In the genomic region with DNA sequence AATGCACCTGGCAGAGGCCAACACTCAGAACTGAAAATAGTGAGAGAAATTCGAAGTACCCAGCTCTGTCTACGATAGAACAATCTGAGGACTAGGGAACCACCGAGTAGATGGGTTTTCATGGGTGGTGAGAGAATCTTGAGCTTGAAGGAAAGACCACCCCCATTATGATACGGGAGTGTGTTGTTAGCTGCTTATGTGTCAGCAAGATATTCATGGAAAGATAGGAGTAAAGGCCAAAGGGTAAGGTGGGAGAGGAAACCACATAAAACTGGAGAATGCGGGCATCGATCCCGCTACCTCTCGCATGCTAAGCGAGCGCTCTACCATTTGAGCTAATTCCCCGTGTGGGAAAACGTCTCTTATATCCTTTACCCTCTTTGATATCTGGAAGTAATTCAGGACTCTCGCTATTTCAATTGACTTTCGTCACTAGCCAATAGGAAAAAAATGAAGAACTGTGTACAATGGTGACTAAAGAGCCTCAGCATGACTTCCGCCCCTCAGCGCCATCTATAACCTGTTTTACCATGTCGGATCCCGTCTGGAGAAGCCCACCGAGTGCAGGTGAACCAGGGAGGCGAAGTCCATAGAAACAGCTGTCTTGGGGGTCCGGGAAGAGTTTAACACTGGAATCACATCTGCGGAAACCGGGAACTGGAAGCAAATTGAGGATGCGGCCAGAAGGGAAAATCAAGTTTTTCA, we compare ENCODE assay signal across 8 cellular contexts. TPM values are rescaled to one million over a fixed set of nuclear protein-coding genes. Genes with fewer than 3 reads are reported as not detected.
DNase-seq lines count a peak whose midpoint lies in the region; ATAC-seq and TF ChIP-seq lines count a peak whose summit lies in the region.

No MANE protein-coding gene starts in this region.

- peak; percentile 56 for ATAC-seq in HCT116
- peak; percentile 49 for ATAC-seq in activated CD8-positive, alpha-beta T cell treated with anti-CD3 and anti-CD28 coated beads for 36 hours
- no peak for ATAC-seq in GM19324 (IDR thresholded peaks at IDR 0.05; ENCODE audit: low FRiP score, unreplicated experiment)

- POLR2A ChIA-PET in HCT116 (lab: Charles Lee), result interaction anchor here (0.7 to 1.6 kb wide), 10 partner anchors 10 to 560 kb away, joined by 3 to 8 read pairs (median 4); a partner anchor contains a TSS
- POLR2A ChIA-PET in activated CD8-positive, alpha-beta T cell treated with anti-CD3 and anti-CD28 coated beads for 36 hours (lab: Charles Lee), result interaction anchor here (0.6 to 5.3 kb wide), 6 partner anchors 18 to 268 kb away, joined by 3 to 25 read pairs (median 3); no protein-coding TSS in a partner anchor

- no peaks in the 10 kb centered on the region for H3K9me2 ChIP-seq in HCT116 (ENCODE audit: insufficient read depth)

- intact Hi-C loops in HCT116 (cut with micrococcal nuclease) (loop anchor here (1.0 to 10.0 kb wide), 5 partner anchors 24 to 663 kb away; no protein-coding TSS in a partner anchor), thyroid gland (cut with DNase I) (no loop called here)
- intact Hi-C loops in activated CD8-positive, alpha-beta T cell treated with anti-CD3 and anti-CD28 coated beads for 36 hours (cut with micrococcal nuclease), result loop anchor here (1.0 kb wide), 2 partner anchors 17 to 25 kb away; a partner anchor contains a TSS

- RAD21 ChIA-PET in HCT116 (lab: Charles Lee; ENCODE audit: low non-redundant PET in 1 of 2, low total read pairs in 2 of 2, uncharacterized antibody in 2 of 2, unreplicated experiment in 2 of 2), result interaction anchor here (0.7 to 1.3 kb wide), 6 partner anchors 15 to 572 kb away, joined by 3 to 7 read pairs (median 5); no protein-coding TSS in a partner anchor

- 7 to 8% methylated on average over 24 of the region's 24 CpGs for WGBS in thyroid gland, 2 donors

- H3K36me3 Mint-ChIP-seq in activated CD8-positive, alpha-beta T cell treated with anti-CD3 and anti-CD28 coated beads for 36 hours (ENCODE audit: low read depth), result peaks cover 3% of the 10 kb centered on the region

- peaks cover 23% of the 10 kb centered on the region for H3K4me1 Mint-ChIP-seq in activated CD8-positive, alpha-beta T cell treated with anti-CD3 and anti-CD28 coated beads for 36 hours (ENCODE audit: low read depth)

- H3K36me3 ChIP-seq in HCT116 (ENCODE audit: control insufficient read depth in 1 of 2, insufficient read depth in 2 of 2, low read length in 2 of 2) (no peaks in the 10 kb centered on the region), mucosa of stomach (ENCODE audit: control insufficient read depth, insufficient read depth, low read length) (no peaks in the 10 kb centered on the region), thyroid gland (no peaks in the 10 kb centered on the region)

- H3K9me3 ChIP-seq in HCT116 (ENCODE audit: control insufficient read depth in 1 of 2, insufficient read depth in 1 of 2, low read depth in 1 of 2, low read length in 2 of 2) (no peaks in the 10 kb centered on the region), mucosa of stomach (ENCODE audit: control insufficient read depth, low read length) (no peaks in the 10 kb centered on the region), thyroid gland (no peaks in the 10 kb centered on the region)

- peak overlapping the region; percentile 51 for H3K27ac ChIP-seq in HCT116 (ENCODE audit: low read depth, low read length)
- H3K27ac ChIP-seq in thyroid gland, result no peak overlapping the region

- H3K4me1 ChIP-seq in HCT116 (ENCODE audit: control insufficient read depth in 1 of 2, insufficient read depth in 2 of 2, low read length in 2 of 2), result peaks cover 5 to 76% of the 10 kb centered on the region in 2 experiments; a peak in 3 of 4 replicates
- H3K4me1 ChIP-seq in mucosa of stomach (ENCODE audit: control insufficient read depth, insufficient read depth, low read length), result peaks cover 7% of the 10 kb centered on the region
- H3K4me1 ChIP-seq in thyroid gland, result no peaks in the 10 kb centered on the region

- H3K4me3 ChIP-seq in HCT116 (replicated peaks in 1 of 2; ENCODE audit: low read depth in 1 of 2, low read length in 2 of 2) (peak overlapping the region; percentile 35 to 50), mucosa of stomach (ENCODE audit: low read length) (peak overlapping the region; percentile 44), thyroid gland (replicated peaks in 1 of 3) (peak overlapping the region; percentile 9 to 48 (median 30))

- H3K79me2 ChIP-seq in HCT116 (ENCODE audit: insufficient read depth, low read length), result no peaks in the 10 kb centered on the region

- H4K20me1 ChIP-seq in HCT116 (ENCODE audit: insufficient read depth), result no peaks in the 10 kb centered on the region

- peak overlapping the region; percentile 85 for H3K27ac Mint-ChIP-seq in activated CD8-positive, alpha-beta T cell treated with anti-CD3 and anti-CD28 coated beads for 36 hours

- TF ChIP-seq CTCF in HCT116 (IDR thresholded peaks at IDR 0.05 in 2 of 3, conservative IDR thresholded peaks at IDR 0.05 in 1 of 3; ENCODE audit: borderline replicate concordance in 1 of 3, insufficient read depth in 1 of 3, low read depth in 2 of 3, low read length in 2 of 3) (no peak), thyroid gland (IDR thresholded peaks at IDR 0.05) (no peak)
- TF ChIP-seq CTCF in activated CD8-positive, alpha-beta T cell treated with anti-CD3 and anti-CD28 coated beads for 36 hours (IDR thresholded peaks at IDR 0.05), result no peak

- CTCF ChIA-PET in HCT116 (lab: Charles Lee), result interaction anchor here (0.6 to 3.5 kb wide), 8 partner anchors 15 to 1214 kb away, joined by 3 to 28 read pairs (median 4); a partner anchor contains a TSS
- CTCF ChIA-PET in activated CD8-positive, alpha-beta T cell treated with anti-CD3 and anti-CD28 coated beads for 36 hours (lab: Charles Lee), result interaction anchor here (0.6 to 15.0 kb wide), 12 partner anchors 8 to 242 kb away, joined by 3 to 180 read pairs (median 4); a partner anchor contains a TSS

- H3K9ac ChIP-seq in HCT116 (ENCODE audit: low read length) (peak overlapping the region; percentile 35), mucosa of stomach (ENCODE audit: low read length) (peak overlapping the region; percentile 52)

- H2AFZ ChIP-seq in HCT116 (ENCODE audit: low read depth, low read length, poor library complexity, severe bottlenecking), result peak overlapping the region; percentile 33

- H3K27me3 ChIP-seq in HCT116 (ENCODE audit: insufficient read depth, low read length) (no peaks in the 10 kb centered on the region), mucosa of stomach (ENCODE audit: control insufficient read depth, insufficient read depth, low read length) (peaks cover 6% of the 10 kb centered on the region), thyroid gland (no peaks in the 10 kb centered on the region)

- H3K27me3 Mint-ChIP-seq in activated CD8-positive, alpha-beta T cell treated with anti-CD3 and anti-CD28 coated beads for 36 hours, result peaks cover 3% of the 10 kb centered on the region

- H3K4me3 Mint-ChIP-seq in activated CD8-positive, alpha-beta T cell treated with anti-CD3 and anti-CD28 coated beads for 36 hours, result peak overlapping the region; percentile 80

- peak; percentile 15; the same call in 1 of the 2 replicates for TF ChIP-seq RAD21 in HCT116 (IDR thresholded peaks at IDR 0.05; ENCODE audit: low read depth)

- H3K4me2 ChIP-seq in HCT116 (ENCODE audit: low read length), result peak overlapping the region; percentile 81

- TSS peak; percentile 81 for BruUV-seq in HCT116 (replicated peaks; lab: Mats Ljungman, UMichigan)

- no peaks in the 10 kb centered on the region for H3K9me3 Mint-ChIP-seq in activated CD8-positive, alpha-beta T cell treated with anti-CD3 and anti-CD28 coated beads for 36 hours

- TF ChIP-seq POLR2A in HCT116 (IDR thresholded peaks at IDR 0.05; ENCODE audit: borderline replicate concordance, extremely low read depth, insufficient read depth, insufficient read length) (no peak), erythroblast (IDR thresholded peaks at IDR 0.05; ENCODE audit: low read length) (no peak), thyroid gland (IDR thresholded peaks at IDR 0.05) (no peak)

- DNase-seq in AML-193 (lab: John Stamatoyannopoulos, UW) (peak; percentile 57 to 75), HCT116 (ENCODE audit: low read depth, low spot score) (peak; percentile 87), NCI-H524 treated with DMSO at 0.1 percent for 48 hours (lab: John Stamatoyannopoulos, UW) (peak; percentile 88), erythroblast (lab: John Stamatoyannopoulos, UW) (peak; percentile 87 to 92), thyroid gland (peak; percentile 41 to 46)
- peak; percentile 66 for DNase-seq in activated CD8-positive, alpha-beta T cell treated with anti-CD3 and anti-CD28 coated beads for 36 hours

TF ChIP-seq in HCT116, 20 proteins besides CTCF, POLR2A, EP300 and RAD21:
- peak; percentile 37; the same call in 1 of the 2 replicates for TF ChIP-seq SP1 (IDR thresholded peaks at IDR 0.05; ENCODE audit: low read depth)
- TF ChIP-seq, protein P1, sequence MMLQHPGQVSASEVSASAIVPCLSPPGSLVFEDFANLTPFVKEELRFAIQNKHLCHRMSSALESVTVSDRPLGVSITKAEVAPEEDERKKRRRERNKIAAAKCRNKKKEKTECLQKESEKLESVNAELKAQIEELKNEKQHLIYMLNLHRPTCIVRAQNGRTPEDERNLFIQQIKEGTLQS (IDR thresholded peaks at IDR 0.05), result peak; percentile 97
- peak; percentile 83 for TF ChIP-seq CBX3 (IDR thresholded peaks at IDR 0.05; ENCODE audit: low read depth)
- TF ChIP-seq ZFX (IDR thresholded peaks at IDR 0.05), result no peak
- TF ChIP-seq EZH2 (IDR thresholded peaks at IDR 0.05), result no peak
- TF ChIP-seq CEBPB (IDR thresholded peaks at IDR 0.05; ENCODE audit: low read depth), result peak; percentile 61; the same call in 1 of the 2 replicates
- TF ChIP-seq YY1 (IDR thresholded peaks at IDR 0.05; ENCODE audit: extremely low read depth, insufficient replicate concordance, low read depth, low read length), result peak; percentile 41
- TF ChIP-seq, protein P2, sequence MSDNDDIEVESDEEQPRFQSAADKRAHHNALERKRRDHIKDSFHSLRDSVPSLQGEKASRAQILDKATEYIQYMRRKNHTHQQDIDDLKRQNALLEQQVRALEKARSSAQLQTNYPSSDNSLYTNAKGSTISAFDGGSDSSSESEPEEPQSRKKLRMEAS (IDR thresholded peaks at IDR 0.05), result peak; percentile 52; the same call in 1 of the 2 replicates
- TF ChIP-seq JUND (IDR thresholded peaks at IDR 0.05), result 0 out of 2 replicates have a peak, but pooled peaks have one; percentile 0

RNA-seq across cellular contexts. Expression of a gene that starts 25.0 kb away (rescaled TPM):
- 26.7 TPM for total RNA-seq in HCT116 (2021; ENCODE audit: unreplicated experiment)
- polyA plus RNA-seq in HCT116 (2012), result 21.8 and 22.1 TPM in 2 replicates
- total RNA-seq in activated CD8-positive, alpha-beta T cell treated with anti-CD3 and anti-CD28 coated beads for 36 hours, result 10 to 100 TPM; 27.7 to 27.9 TPM
- total RNA-seq in thyroid gland, result 10 to 100 TPM; 11.9 to 17.6 (median 15.0) TPM

RNA-seq across cellular contexts. Expression of a gene that starts 33.6 kb away (rescaled TPM):
- total RNA-seq in HCT116 (2021; ENCODE audit: unreplicated experiment) (73.8 TPM), thyroid gland (10 to 100 TPM; 54.6 to 68.4 (median 63.8) TPM)
- 48.2 and 64.6 TPM in 2 replicates for polyA plus RNA-seq in HCT116 (2012)
- total RNA-seq in activated CD8-positive, alpha-beta T cell treated with anti-CD3 and anti-CD28 coated beads for 36 hours, result 10 to 100 TPM; 80.2 to 83.3 TPM
